Comparison of ENCODE assay signal across 19 cellular contexts in the genomic region with DNA sequence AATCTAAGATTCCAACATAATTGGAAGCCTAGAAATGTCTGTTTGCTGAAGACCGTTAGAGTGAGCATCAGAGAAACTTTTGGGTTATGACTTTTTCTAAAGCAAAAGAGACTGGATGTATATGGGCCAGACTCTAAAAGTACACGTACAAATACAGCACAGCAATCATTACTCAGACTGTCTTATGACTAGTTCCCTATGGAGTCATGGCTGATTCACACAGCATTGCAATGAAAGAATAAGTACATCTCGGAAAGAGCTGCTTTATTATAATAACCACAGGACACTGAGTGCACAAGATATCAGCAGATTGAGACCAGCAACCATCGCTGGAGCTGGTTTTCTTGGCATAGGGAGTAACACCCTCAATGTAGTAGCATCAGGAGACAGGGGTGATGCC.
DNase-seq lines count a peak whose midpoint lies in the region; ATAC-seq, FAIRE-seq and TF ChIP-seq lines count a peak whose summit lies in the region.
"Had no signal": no experiment of that assay in that cellular context is flagged by ENCODE, and none has a peak within 500 bp of the region (broad histone marks: within the 10 kb centered on the region; RNA-seq: fewer than 3 reads in every experiment).

No MANE protein-coding gene starts in this region.

- BruUV-seq in Calu3 (replicated peaks; lab: Mats Ljungman, UMichigan): no TSS peak

- H3K9me3 ChIP-seq in mesenchymal stem cell (ENCODE audit: control insufficient read depth, low read length): no peaks in the 10 kb centered on the region
- H3K9me3 ChIP-seq: adrenal gland had no signal

- H3K36me3 ChIP-seq in mesenchymal stem cell (ENCODE audit: control insufficient read depth in 1 of 2, insufficient read depth in 2 of 2, low read depth in 1 of 2, low read length in 2 of 2): no peaks in the 10 kb centered on the region
- H3K36me3 ChIP-seq: adrenal gland had no signal

- FAIRE-seq in RCC 7860 (lab: Jason Lieb, UNC): peak; percentile 78

- H3K9me3 Mint-ChIP-seq in Calu3 (ENCODE audit: low read depth, unreplicated experiment): no peaks in the 10 kb centered on the region

- WGBS in mesenchymal stem cell: 80% methylated on average over 3 of the region's 4 CpGs

- DNase-seq in Daoy (ENCODE audit: low read depth) (peak; percentile 73), RCC 7860 (ENCODE audit: low spot score) (peak; percentile 77), dedifferentiated amniotic fluid mesenchymal stem cell (ENCODE audit: extremely low spot score) (peak; percentile 30), mesenchymal stem cell (peak; percentile 64), HuH-7.5 (ENCODE audit: low spot score) (no peak), Calu3 (no peak), NCI-H1092 (lab: John Stamatoyannopoulos, UW) (no peak)
- DNase-seq: activated CD4-positive, alpha-beta T cell treated with anti-CD3 and anti-CD28 coated beads for 4 hours; activated T-cell treated with anti-CD3 and anti-CD28 coated beads, Interleukin-2, amount 50 U/mL, for 4 hours; adrenal gland; NCI-H1436; NCI-H510A treated with DMSO at 0.1 percent for 48 hours; OCI-M1; T-helper 1 cell; trophoblast cell had no signal

- no peak overlapping the region for H2BK5ac ChIP-seq in mesenchymal stem cell (ENCODE audit: low read depth, low read length, poor library complexity, severe bottlenecking)

- H3K4me1 Mint-ChIP-seq in Calu3 (ENCODE audit: low read depth, unreplicated experiment): no peaks in the 10 kb centered on the region

- H3K4ac ChIP-seq in mesenchymal stem cell (ENCODE audit: low read depth in 1 of 2, low read length in 2 of 2): no peak overlapping the region

- H3K27me3 ChIP-seq in mesenchymal stem cell (ENCODE audit: control insufficient read depth in 1 of 2, insufficient read depth in 1 of 2, low read length in 2 of 2): no peaks in the 10 kb centered on the region
- H3K27me3 ChIP-seq: adrenal gland had no signal

- no peaks in the 10 kb centered on the region for H3K79me1 ChIP-seq in mesenchymal stem cell (replicated peaks; ENCODE audit: low read length, poor library complexity, severe bottlenecking)

- no peak overlapping the region for H4K8ac ChIP-seq in mesenchymal stem cell (ENCODE audit: low read length)

- TF ChIP-seq CTCF in Calu3 (IDR thresholded peaks at IDR 0.05; ENCODE audit: unreplicated experiment): no peak

- H3K36me3 Mint-ChIP-seq in Calu3 (ENCODE audit: insufficient read depth, unreplicated experiment): no peaks in the 10 kb centered on the region
- H3K36me3 Mint-ChIP-seq: IgD-negative memory B cell had no signal

- no peak overlapping the region for H2AFZ ChIP-seq in mesenchymal stem cell (ENCODE audit: low read depth, low read length)
- H2AFZ ChIP-seq: parathyroid adenoma had no signal

- H3K27ac Mint-ChIP-seq in Calu3 (ENCODE audit: unreplicated experiment): no peak overlapping the region

- H3K27ac ChIP-seq in mesenchymal stem cell (ENCODE audit: low read length, poor library complexity, severe bottlenecking): no peak overlapping the region
- H3K27ac ChIP-seq: adrenal gland, C4-2B, parathyroid adenoma had no signal

- CTCF ChIA-PET in Calu3 (lab: Charles Lee): no interaction called here

- H2AK5ac ChIP-seq in mesenchymal stem cell (ENCODE audit: low read length, severe bottlenecking): no peak overlapping the region

- intact Hi-C loops in Calu3 (cut with micrococcal nuclease; ENCODE audit: unreplicated experiment): no loop called here

- H3K4me2 ChIP-seq in mesenchymal stem cell (ENCODE audit: low read length, poor library complexity, severe bottlenecking): no peak overlapping the region

- no peak overlapping the region for H2BK12ac ChIP-seq in mesenchymal stem cell (ENCODE audit: low read length in 2 of 2)

- no peak overlapping the region for H3K4me3 Mint-ChIP-seq in Calu3 (ENCODE audit: low read depth, unreplicated experiment)
- H3K4me3 Mint-ChIP-seq: activated T-cell treated with anti-CD3 and anti-CD28 coated beads, Interleukin-2, amount 50 U/mL, for 4 hours; IgD-negative memory B cell had no signal

- no peaks in the 10 kb centered on the region for H3K27me3 Mint-ChIP-seq in Calu3 (ENCODE audit: unreplicated experiment)
- H3K27me3 Mint-ChIP-seq: IgD-negative memory B cell had no signal

- peak overlapping the region; percentile 76 for H3K9ac ChIP-seq in mesenchymal stem cell (ENCODE audit: low read length)
- H3K9ac ChIP-seq: parathyroid adenoma had no signal

- H3K23ac ChIP-seq in mesenchymal stem cell (ENCODE audit: low read length in 2 of 2): no peak overlapping the region

- no peak overlapping the region for H2BK15ac ChIP-seq in mesenchymal stem cell (ENCODE audit: low read depth, poor library complexity, severe bottlenecking)

- no peak overlapping the region for H4K91ac ChIP-seq in mesenchymal stem cell (ENCODE audit: low read length)

- no peak overlapping the region for H3K4me3 ChIP-seq in mesenchymal stem cell (ENCODE audit: insufficient read depth in 1 of 2, low read depth in 1 of 2, low read length in 2 of 2)
- H3K4me3 ChIP-seq: adrenal gland had no signal

- H3K4me1 ChIP-seq in mesenchymal stem cell (ENCODE audit: control insufficient read depth, insufficient read depth, low read depth, low read length): no peaks in the 10 kb centered on the region
- H3K4me1 ChIP-seq: adrenal gland, parathyroid adenoma had no signal

- H3K18ac ChIP-seq in mesenchymal stem cell (ENCODE audit: low read depth in 1 of 2, low read length in 2 of 2): no peak overlapping the region

- H2BK120ac ChIP-seq in mesenchymal stem cell (ENCODE audit: low read depth, low read length): no peak overlapping the region

- ATAC-seq in GM21786 (IDR thresholded peaks at IDR 0.05; ENCODE audit: unreplicated experiment): no peak
- ATAC-seq: activated T-cell treated with anti-CD3 and anti-CD28 coated beads, Interleukin-2, amount 50 U/mL, for 4 hours had no signal

- no peak overlapping the region for H3K14ac ChIP-seq in mesenchymal stem cell (ENCODE audit: low read length in 2 of 2)

Comparison
In these comparisons a context has a peak if more than half of its experiments do, and no peak if none do; other contexts are left out.
1. DNase-seq: peak in Daoy (single experiment), RCC 7860 (single experiment), dedifferentiated amniotic fluid mesenchymal stem cell (single experiment) and mesenchymal stem cell (single experiment); none in HuH-7.5 (single experiment), Calu3 (single experiment) and NCI-H1092 (single experiment).